9 cellular contexts compared by ENCODE assay signal in the genomic region with DNA sequence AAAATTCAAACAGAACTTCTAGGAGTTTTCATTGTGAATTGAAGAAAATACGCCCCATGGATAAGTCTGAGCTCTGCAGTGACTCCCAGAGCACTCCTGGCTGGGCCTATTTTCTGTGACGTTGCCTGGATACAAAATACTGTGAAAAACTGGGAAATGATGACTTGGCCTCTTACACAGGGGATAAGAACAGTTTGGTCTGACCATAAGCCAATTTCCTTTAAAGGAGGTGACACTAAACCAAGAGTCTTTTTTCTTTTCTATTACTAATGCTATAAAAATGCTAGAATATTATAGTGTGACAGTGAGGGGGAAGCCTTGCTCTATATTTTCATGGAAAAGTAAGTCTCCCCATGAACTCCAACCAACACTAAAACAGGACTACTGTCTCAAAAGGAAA. TPM values are rescaled to one million over a fixed set of nuclear protein-coding genes. Genes with fewer than 3 reads are reported as not detected.
DNase-seq lines count a peak whose midpoint lies in the region; ATAC-seq, FAIRE-seq and TF ChIP-seq lines count a peak whose summit lies in the region.
"Had no signal": no experiment of that assay in that cellular context is flagged by ENCODE, and none has a peak within 500 bp of the region (broad histone marks: within the 10 kb centered on the region; RNA-seq: fewer than 3 reads in every experiment).

No MANE protein-coding gene starts in this region.

- dilution Hi-C loops in endothelial cell of umbilical vein (cut with MboI; ENCODE audit: extremely low pct_ligation_motif_present, low sequenced_read_pairs): no loop called here

- H3K9ac ChIP-seq in endothelial cell of umbilical vein (replicated peaks; ENCODE audit: extremely low read depth, insufficient read depth, low read length) (peak overlapping the region; percentile 97), mucosa of stomach (ENCODE audit: low read length) (peak overlapping the region; percentile 61)

- H3K36me3 ChIP-seq in endothelial cell of umbilical vein (ENCODE audit: control insufficient read depth in 2 of 2, extremely low read depth in 1 of 2, insufficient read depth in 2 of 2, low read length in 2 of 2) (peaks cover 0 to 3% of the 10 kb centered on the region in 2 experiments), mucosa of stomach (ENCODE audit: control insufficient read depth, insufficient read depth, low read length) (no peaks in the 10 kb centered on the region)
- H3K36me3 ChIP-seq: BLaER1 treated with 17β-estradiol and CSF1 and Interleukin-3, amounts not matched to agents 10 nM and 100 nM had no signal

- H3K4me1 Mint-ChIP-seq in naive thymus-derived CD8-positive, alpha-beta T cell: peaks cover 0 to 2% (median 0%) of the 10 kb centered on the region in 4 donors
- H3K4me1 Mint-ChIP-seq in effector memory CD8-positive, alpha-beta T cell (ENCODE audit: low read depth in 2 of 2): no peaks in the 10 kb centered on the region

- 33% methylated on average over 2 of the region's 2 CpGs for WGBS in A549 (ENCODE audit: missing lambda C conversion rate)

- FAIRE-seq in A549 (lab: Jason Lieb, UNC) (no peak), endothelial cell of umbilical vein (lab: Jason Lieb, UNC) (no peak)

- peak overlapping the region in 1 of 10 donors; percentile 18 for H3K27ac Mint-ChIP-seq in naive thymus-derived CD8-positive, alpha-beta T cell
- no peak overlapping the region for H3K27ac Mint-ChIP-seq in effector memory CD8-positive, alpha-beta T cell

- H3K4me3 ChIP-seq in A549 (peak overlapping the region; percentile 13; the same call in 2 of the 3 replicates), endothelial cell of umbilical vein (replicated peaks in 1 of 3; ENCODE audit: insufficient read depth in 1 of 3, low read depth in 1 of 3, low read length in 3 of 3) (no peak overlapping the region), mucosa of stomach (ENCODE audit: low read length) (no peak overlapping the region)
- H3K4me3 ChIP-seq: BLaER1 treated with 17β-estradiol and CSF1 and Interleukin-3, amounts not matched to agents 10 nM and 100 nM had no signal

- no peak for TF ChIP-seq EP300 in A549 (IDR thresholded peaks at IDR 0.05)

- no peaks in the 10 kb centered on the region for H3K27me3 ChIP-seq in endothelial cell of umbilical vein (ENCODE audit: control insufficient read depth in 2 of 2, insufficient read depth in 2 of 2, low read length in 2 of 2)
- no peaks in the 10 kb centered on the region for H3K27me3 ChIP-seq in mucosa of stomach (ENCODE audit: control insufficient read depth, insufficient read depth, low read length)
- H3K27me3 ChIP-seq: BLaER1 treated with 17β-estradiol and CSF1 and Interleukin-3, amounts not matched to agents 10 nM and 100 nM had no signal

- H3K4me1 ChIP-seq in A549: peaks cover 93% of the 10 kb centered on the region
- H3K4me1 ChIP-seq in endothelial cell of umbilical vein (ENCODE audit: control insufficient read depth, extremely low read depth, insufficient read depth, low read length): peaks cover 50% of the 10 kb centered on the region
- peaks cover 48% of the 10 kb centered on the region for H3K4me1 ChIP-seq in mucosa of stomach (ENCODE audit: control insufficient read depth, insufficient read depth, low read length)

- H3K27ac ChIP-seq in A549 (peak overlapping the region; percentile 97 to 98), endothelial cell of umbilical vein (ENCODE audit: insufficient read depth, low read depth, low read length) (peak overlapping the region; percentile 100)

- peaks cover 0 to 1% (median 0%) of the 10 kb centered on the region in 5 donors for H3K27me3 Mint-ChIP-seq in naive thymus-derived CD8-positive, alpha-beta T cell
- H3K27me3 Mint-ChIP-seq in effector memory CD8-positive, alpha-beta T cell: peaks cover 6 to 19% of the 10 kb centered on the region in 2 donors

- H3K9me3 Mint-ChIP-seq in naive thymus-derived CD8-positive, alpha-beta T cell: no peaks in the 10 kb centered on the region
- no peaks in the 10 kb centered on the region for H3K9me3 Mint-ChIP-seq in effector memory CD8-positive, alpha-beta T cell

- no TSS peak for BruUV-seq in endothelial cell of umbilical vein (replicated peaks; lab: Mats Ljungman, UMichigan)

- peak; percentile 44 to 62 for ATAC-seq in A549
- no peak for ATAC-seq in naive thymus-derived CD8-positive, alpha-beta T cell
- no peak for ATAC-seq in GM19324 (IDR thresholded peaks at IDR 0.05; ENCODE audit: low FRiP score, unreplicated experiment)
- no peak for ATAC-seq in effector memory CD8-positive, alpha-beta T cell (replicated peaks)

- H3K4me3 Mint-ChIP-seq in naive thymus-derived CD8-positive, alpha-beta T cell: no peak overlapping the region
- H3K4me3 Mint-ChIP-seq in effector memory CD8-positive, alpha-beta T cell: no peak overlapping the region

- no peaks in the 10 kb centered on the region for H4K20me1 ChIP-seq in endothelial cell of umbilical vein (replicated peaks; ENCODE audit: control insufficient read depth, extremely low read depth, insufficient read depth, low read length)
- H4K20me1 ChIP-seq: BLaER1 treated with 17β-estradiol and CSF1 and Interleukin-3, amounts not matched to agents 10 nM and 100 nM had no signal

- H3K9me3 ChIP-seq in A549 (no peaks in the 10 kb centered on the region), endothelial cell of umbilical vein (replicated peaks; ENCODE audit: control insufficient read depth, insufficient read depth, low read length) (no peaks in the 10 kb centered on the region), mucosa of stomach (ENCODE audit: control insufficient read depth, low read length) (no peaks in the 10 kb centered on the region)
- H3K9me3 ChIP-seq: BLaER1 treated with 17β-estradiol and CSF1 and Interleukin-3, amounts not matched to agents 10 nM and 100 nM had no signal

- TF ChIP-seq POLR2A in A549 (IDR thresholded peaks at IDR 0.05; ENCODE audit: low read length): no peak
- no peak for TF ChIP-seq POLR2A in endothelial cell of umbilical vein (IDR thresholded peaks at IDR 0.05; ENCODE audit: low read depth, low read length)

- POLR2A ChIA-PET in A549 (lab: Yijun Ruan, JAX): interaction anchor here (0.5 to 3.2 kb wide), 12 partner anchors 9 to 45 kb away, joined by 3 to 36 read pairs (median 12); a partner anchor contains a TSS
- POLR2A ChIA-PET in endothelial cell of umbilical vein (lab: Charles Lee): interaction anchor here (0.6 to 2.8 kb wide), 6 partner anchors 16 to 113 kb away, joined by 3 to 14 read pairs (median 8); no protein-coding TSS in a partner anchor
- POLR2A ChIA-PET in naive thymus-derived CD8-positive, alpha-beta T cell (lab: Charles Lee): no interaction called here
- POLR2A ChIA-PET in GM10248 (lab: Yijun Ruan, JAX): no interaction called here

- peak overlapping the region; percentile 83 for H3K4me2 ChIP-seq in A549
- peak overlapping the region; percentile 63 for H3K4me2 ChIP-seq in endothelial cell of umbilical vein (ENCODE audit: insufficient read depth, low read length)

- no peaks in the 10 kb centered on the region for H3K9me1 ChIP-seq in endothelial cell of umbilical vein (replicated peaks; ENCODE audit: control insufficient read depth, extremely low read depth, insufficient read depth, low read length)

- TF ChIP-seq RAD21 in A549 (conservative IDR thresholded peaks at IDR 0.05 in 1 of 2, IDR thresholded peaks at IDR 0.05 in 1 of 2): 0 out of 5 replicates have a peak, but pooled peaks of 1 of the 2 experiments have one; percentile 1

- CTCF ChIA-PET in A549 (lab: Yijun Ruan, JAX): interaction anchor here (0.9 to 12.3 kb wide), 12 partner anchors 9 to 78 kb away, joined by 3 to 83 read pairs (median 6); a partner anchor contains a TSS
- CTCF ChIA-PET in endothelial cell of umbilical vein (lab: Charles Lee): interaction anchor here (0.5 to 3.2 kb wide), 12 partner anchors 10 to 61 kb away, joined by 3 to 45 read pairs (median 5); a partner anchor contains a TSS
- CTCF ChIA-PET in GM10248 (lab: Yijun Ruan, JAX): no interaction called here

- no peaks in the 10 kb centered on the region for H3K36me3 Mint-ChIP-seq in naive thymus-derived CD8-positive, alpha-beta T cell
- no peaks in the 10 kb centered on the region for H3K36me3 Mint-ChIP-seq in effector memory CD8-positive, alpha-beta T cell (ENCODE audit: insufficient read depth)

- DNase-seq in A549 (ENCODE audit: low read depth in 1 of 2, low spot score in 1 of 2): peak in 1 of 2 experiments; percentile 81
- peak; percentile 58 for DNase-seq in NCI-H460 (ENCODE audit: extremely low read depth, low read depth)
- DNase-seq in endothelial cell of umbilical vein (ENCODE audit: low read depth, low spot score): peak; percentile 95
- no peak for DNase-seq in naive thymus-derived CD8-positive, alpha-beta T cell
- no peak for DNase-seq in GM10248 (ENCODE audit: extremely low spot score)
- DNase-seq in effector memory CD8-positive, alpha-beta T cell: no peak

- no peak overlapping the region for H2AFZ ChIP-seq in endothelial cell of umbilical vein (ENCODE audit: low read depth, low read length)

- intact Hi-C loops in endothelial cell of umbilical vein (cut with micrococcal nuclease): loop anchor here (1.0 kb wide), 5 partner anchors 9 to 60 kb away; no protein-coding TSS in a partner anchor

- H3K79me2 ChIP-seq in endothelial cell of umbilical vein (ENCODE audit: control insufficient read depth, insufficient read depth, low read length): peaks cover 62% of the 10 kb centered on the region

- no peak for TF ChIP-seq CTCF in A549 (IDR thresholded peaks at IDR 0.05)
- no peak for TF ChIP-seq CTCF in endothelial cell of umbilical vein (IDR thresholded peaks at IDR 0.05; ENCODE audit: extremely low read depth in 1 of 2, insufficient read depth in 1 of 2, low read depth in 1 of 2, low read length in 2 of 2)
- no peak for TF ChIP-seq CTCF in GM10248 (IDR thresholded peaks at IDR 0.05; ENCODE audit: control extremely low read depth, extremely low read depth, low read depth, missing control alignments)

RNA-seq across cellular contexts. Expression of a gene that starts 45.6 kb away (rescaled TPM):
- polyA plus RNA-seq in A549 (2011; rRNA removed) (229 and 265 TPM in 2 replicates), A549 (2017; fragmentation: RNase III; extraction: RNeasy Plus Mini Kit Qiagen cat#74134 plus additional on column Dnase treatment) (190 to 217 TPM (median 191 TPM) in 3 replicates), endothelial cell of umbilical vein (66.6 and 98.4 TPM in 2 replicates)
- polyA plus RNA-seq in A549 (2012; cell fraction: cytosol; rRNA removed): 117 TPM in 2 replicates
- polyA plus RNA-seq in A549 (2012; cell fraction: nucleus; rRNA removed): 127 and 200 TPM in 2 replicates
- 195 and 221 TPM in 2 replicates for polyA minus RNA-seq in A549 (2011; rRNA and poly(A)+ RNA removed)
- total RNA-seq in NCI-H460 (2014; rRNA removed; shearing (Covaris generic)): 369 and 488 TPM in 2 replicates
- 121 and 172 TPM in 2 replicates for polyA plus RNA-seq in NCI-H460 (2014; cell fraction: nucleus; rRNA removed)
- 342 and 379 TPM in 2 replicates for total RNA-seq in endothelial cell of umbilical vein
- 135 and 154 TPM in 2 replicates for polyA plus RNA-seq in endothelial cell of umbilical vein (2011; cell fraction: cytosol; rRNA removed)
- polyA plus RNA-seq in endothelial cell of umbilical vein (2011; cell fraction: nucleus; rRNA removed): 255 and 311 TPM in 2 replicates
- 238 and 280 TPM in 2 replicates for polyA plus RNA-seq in endothelial cell of umbilical vein (2012)
- 161 and 175 TPM in 2 replicates for polyA minus RNA-seq in endothelial cell of umbilical vein
- polyA minus RNA-seq in endothelial cell of umbilical vein (2011; cell fraction: cytosol; rRNA and poly(A)+ RNA removed): 34.8 TPM
- polyA minus RNA-seq in endothelial cell of umbilical vein (2011; cell fraction: nucleus; rRNA and poly(A)+ RNA removed): 214 and 240 TPM in 2 replicates
- total RNA-seq in naive thymus-derived CD8-positive, alpha-beta T cell: under 1 TPM in 1 of 2 experiments, not detected in 1; 0.11 TPM
- not detected for polyA plus RNA-seq in naive thymus-derived CD8-positive, alpha-beta T cell

RNA-seq across cellular contexts. Expression of a gene that starts 59.8 kb away (rescaled TPM):
- 63.5 and 87.0 TPM in 2 replicates for polyA plus RNA-seq in A549 (2011; rRNA removed)
- polyA plus RNA-seq in A549 (2012; cell fraction: cytosol; rRNA removed): 24.7 and 26.7 TPM in 2 replicates
- polyA plus RNA-seq in A549 (2012; cell fraction: nucleus; rRNA removed): 12.1 and 18.0 TPM in 2 replicates
- 51.2 to 57.9 TPM (median 52.4 TPM) in 3 replicates for polyA plus RNA-seq in A549 (2017; fragmentation: RNase III; extraction: RNeasy Plus Mini Kit Qiagen cat#74134 plus additional on column Dnase treatment)
- polyA minus RNA-seq in A549 (2011; rRNA and poly(A)+ RNA removed): 12.0 and 13.0 TPM in 2 replicates
- total RNA-seq in NCI-H460 (2014; rRNA removed; shearing (Covaris generic)): 71.8 and 76.0 TPM in 2 replicates
- polyA plus RNA-seq in NCI-H460 (2014; cell fraction: nucleus; rRNA removed): 69.7 and 69.9 TPM in 2 replicates
- 58.9 and 63.0 TPM in 2 replicates for total RNA-seq in endothelial cell of umbilical vein
- 13.8 and 17.4 TPM in 2 replicates for polyA plus RNA-seq in endothelial cell of umbilical vein
- 32.1 and 33.5 TPM in 2 replicates for polyA plus RNA-seq in endothelial cell of umbilical vein (2011; cell fraction: cytosol; rRNA removed)
- 17.7 and 25.4 TPM in 2 replicates for polyA plus RNA-seq in endothelial cell of umbilical vein (2011; cell fraction: nucleus; rRNA removed)
- polyA plus RNA-seq in endothelial cell of umbilical vein (2012): 25.8 and 64.9 TPM in 2 replicates
- polyA minus RNA-seq in endothelial cell of umbilical vein: 11.5 and 13.4 TPM in 2 replicates
- 25.9 TPM for polyA minus RNA-seq in endothelial cell of umbilical vein (2011; cell fraction: cytosol; rRNA and poly(A)+ RNA removed)
- 7.3 and 12.3 TPM in 2 replicates for polyA minus RNA-seq in endothelial cell of umbilical vein (2011; cell fraction: nucleus; rRNA and poly(A)+ RNA removed)
- not detected for total RNA-seq in naive thymus-derived CD8-positive, alpha-beta T cell
- not detected for polyA plus RNA-seq in naive thymus-derived CD8-positive, alpha-beta T cell

Comparison
In these comparisons a context has a peak if more than half of its experiments do, and no peak if none do; other contexts are left out.
1. ATAC-seq: peak in A549 (2 of 2); none in naive thymus-derived CD8-positive, alpha-beta T cell (0 of 2), GM19324 (single experiment) and effector memory CD8-positive, alpha-beta T cell (single experiment).
2. DNase-seq: peak in NCI-H460 (single experiment) and endothelial cell of umbilical vein (single experiment); none in naive thymus-derived CD8-positive, alpha-beta T cell (0 of 10), GM10248 (single experiment) and effector memory CD8-positive, alpha-beta T cell (0 of 3).
3. RNA of a gene that starts 45.6 kb away (total RNA-seq): 369 to 488 TPM in NCI-H460 and 342 to 379 TPM in endothelial cell of umbilical vein; 0.11 TPM in naive thymus-derived CD8-positive, alpha-beta T cell; every median in the first group is over 100 times any median in the second.
4. RNA of a gene that starts 59.8 kb away (total RNA-seq): 71.8 to 76.0 TPM in NCI-H460 and 58.9 to 63.0 TPM in endothelial cell of umbilical vein; not detected in naive thymus-derived CD8-positive, alpha-beta T cell; every median in the first group is over 10 times any median in the second.
5. POLR2A ChIA-PET loops: an anchor here in A549 (0.5 to 3.2 kb wide) and endothelial cell of umbilical vein (0.6 to 2.8 kb wide); none called in naive thymus-derived CD8-positive, alpha-beta T cell and GM10248.